In the genomic region with DNA sequence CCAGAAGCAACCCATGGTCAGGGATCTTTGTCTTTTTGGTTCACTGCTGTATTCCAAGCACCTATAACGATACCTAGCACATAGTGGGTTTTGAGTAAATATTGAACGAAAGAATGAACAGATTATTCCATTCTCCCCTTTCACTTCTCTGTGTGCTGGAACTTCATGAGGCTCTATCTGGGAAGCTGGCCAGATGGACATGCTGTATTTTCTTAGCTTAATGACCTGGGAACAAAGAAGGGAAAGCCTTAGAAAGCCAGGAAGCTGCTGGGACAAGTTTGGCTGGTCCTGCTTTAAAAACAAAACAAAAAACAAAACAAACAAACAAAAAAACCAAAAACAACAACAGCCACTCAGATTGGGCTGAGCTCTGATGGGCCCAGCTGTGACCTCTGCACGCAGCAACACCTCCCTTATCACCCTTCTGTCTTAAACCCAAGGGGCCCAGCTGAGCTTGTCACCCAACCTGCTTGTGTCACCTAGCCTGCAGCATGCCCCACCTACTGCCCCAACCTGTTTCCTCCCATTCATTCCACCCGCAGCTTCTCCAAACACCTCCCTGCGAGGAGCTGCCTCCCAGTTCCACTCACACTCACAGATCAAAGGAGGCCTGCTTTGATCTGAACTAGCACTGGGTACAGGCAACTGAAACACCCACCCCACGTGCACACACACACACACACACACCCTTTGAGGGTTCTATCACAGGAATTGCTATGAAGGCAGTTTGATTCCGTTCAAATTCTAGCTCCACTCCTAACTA, we compare ENCODE assay signal across 14 cellular contexts. TPM values are rescaled to one million over a fixed set of nuclear protein-coding genes. Genes with fewer than 3 reads are reported as not detected.
A peak's percentile ranks its signal among the peaks of the same experiment; 100 is the strongest.
DNase-seq lines count a peak whose midpoint lies in the region; TF ChIP-seq lines count a peak whose summit lies in the region.
"Had no signal": no experiment of that assay in that cellular context is flagged by ENCODE, and none has a peak within 500 bp of the region (broad histone marks: within the 10 kb centered on the region; RNA-seq: fewer than 3 reads in every experiment).

No MANE protein-coding gene starts in this region.

- peak overlapping the region; percentile 11 for H3K4me3 Mint-ChIP-seq in Calu3 (ENCODE audit: low read depth, unreplicated experiment)
- no peak overlapping the region for H3K4me3 Mint-ChIP-seq in mesothelial cell of epicardium
- H3K4me3 Mint-ChIP-seq: H9; T-helper 2 cell treated with Interferon-gamma antibody and Interleukin-4, amounts not matched to agents 5 μg/mL and 100 μg/mL, for 36 hours had no signal

- DNase-seq in Calu3 = peak; percentile 76
- peak; percentile 76 for DNase-seq in NCI-H69 (lab: John Stamatoyannopoulos, UW)
- DNase-seq in fibroblast of peridontal ligament (ENCODE audit: extremely low read depth) = peak; percentile 19
- peak; percentile 10 for DNase-seq in myocyte (ENCODE audit: low read depth)
- DNase-seq in NOMO-1 (lab: John Stamatoyannopoulos, UW; ENCODE audit: unreplicated experiment in 2 of 2) = no peak
- no peak for DNase-seq in COLO668 (lab: John Stamatoyannopoulos, UW; ENCODE audit: unreplicated experiment)
- DNase-seq in occipital lobe (lab: John Stamatoyannopoulos, UW) = no peak
- no peak for DNase-seq in mesothelial cell of epicardium (ENCODE audit: low spot score in 2 of 2, unreplicated experiment in 2 of 2)
- DNase-seq: amygdala, C1 segment of cervical spinal cord, erythroblast, H9, Peyer's patch had no signal

- intact Hi-C loops in Calu3 (cut with micrococcal nuclease; ENCODE audit: unreplicated experiment) = no loop called here

- H3K4me1 Mint-ChIP-seq in Calu3 (ENCODE audit: low read depth, unreplicated experiment) (peaks cover 29% of the 10 kb centered on the region), mesothelial cell of epicardium (peaks cover 9% of the 10 kb centered on the region)

- H3K9me3 Mint-ChIP-seq in Calu3 (ENCODE audit: low read depth, unreplicated experiment) = peaks cover 2% of the 10 kb centered on the region
- H3K9me3 Mint-ChIP-seq in mesothelial cell of epicardium = peaks cover 15% of the 10 kb centered on the region

- H3K36me3 Mint-ChIP-seq in Calu3 (ENCODE audit: insufficient read depth, unreplicated experiment) (no peaks in the 10 kb centered on the region), mesothelial cell of epicardium (peaks cover 7% of the 10 kb centered on the region)

- CTCF ChIA-PET in Calu3 (lab: Charles Lee) = interaction anchor here (0.6 to 1.5 kb wide), 4 partner anchors 10 to 360 kb away, joined by 3 to 9 read pairs (median 4); no protein-coding TSS in a partner anchor

- TF ChIP-seq CTCF in Calu3 (IDR thresholded peaks at IDR 0.05; ENCODE audit: unreplicated experiment) = no peak
- TF ChIP-seq CTCF in mesothelial cell of epicardium (IDR thresholded peaks at IDR 0.05; ENCODE audit: unreplicated experiment) = no peak

- no TSS peak for BruUV-seq in Calu3 (replicated peaks; lab: Mats Ljungman, UMichigan)

- H3K27ac Mint-ChIP-seq in Calu3 (ENCODE audit: unreplicated experiment) (peak overlapping the region; percentile 24), mesothelial cell of epicardium (no peak overlapping the region)
- H3K27ac Mint-ChIP-seq: T-helper 2 cell treated with Interferon-gamma antibody and Interleukin-4, amounts not matched to agents 5 μg/mL and 100 μg/mL, for 36 hours had no signal

- H3K27me3 Mint-ChIP-seq in Calu3 (ENCODE audit: unreplicated experiment) (no peaks in the 10 kb centered on the region), mesothelial cell of epicardium (ENCODE audit: low read depth) (no peaks in the 10 kb centered on the region)

RNA-seq across cellular contexts. Expression of gene SLC30A1, which starts 37.1 kb away (rescaled TPM):
- 15.5 and 25.3 TPM in 2 replicates for total RNA-seq in Calu3 (2022)
- total RNA-seq in myocyte = 16.3 and 20.4 TPM in 2 replicates
- polyA plus RNA-seq in myocyte (2012) = 12.6 TPM
- total RNA-seq in occipital lobe = 21.8 TPM
- total RNA-seq in mesothelial cell of epicardium = 11.0 to 11.7 TPM (median 11.1 TPM) in 3 replicates

RNA-seq across cellular contexts. Expression of gene RD3, which starts 49.9 kb away (rescaled TPM):
- total RNA-seq in Calu3 (2022) (not detected in 2 replicates), myocyte (0.52 and 0.56 TPM in 2 replicates), occipital lobe (not detected), mesothelial cell of epicardium (0.09 to 0.13 TPM (median 0.11 TPM) in 3 replicates)
- 0.08 TPM for polyA plus RNA-seq in myocyte (2012)
- total RNA-seq: H9 had no signal

Comparison
In these comparisons a context has a peak if more than half of its experiments do, and no peak if none do; other contexts are left out.
1. DNase-seq: peak in Calu3 (single experiment), NCI-H69 (single experiment), fibroblast of peridontal ligament (single experiment) and myocyte (single experiment); none in NOMO-1 (0 of 2), COLO668 (single experiment), occipital lobe (single experiment) and mesothelial cell of epicardium (0 of 2).